Comparison of ENCODE assay signal across 9 cellular contexts in genomic region chr17:32927201-32927723, GRCh38. TPM values are rescaled to one million over a fixed set of nuclear protein-coding genes. Genes with fewer than 3 reads are reported as not detected.
DNase-seq lines count a peak whose midpoint lies in the region; ATAC-seq and TF ChIP-seq lines count a peak whose summit lies in the region.
"Had no signal": no experiment of that assay in that cellular context is flagged by ENCODE, and none has a peak within 500 bp of the region (broad histone marks: within the 10 kb centered on the region; RNA-seq: fewer than 3 reads in every experiment).

No MANE protein-coding gene starts in this region.

- H3K9me2 ChIP-seq in SK-N-SH, result no peaks in the 10 kb centered on the region

- TF ChIP-seq POLR2A in gastroesophageal sphincter (IDR thresholded peaks at IDR 0.05), result no peak

- H3K27ac ChIP-seq in SK-N-SH (ENCODE audit: low read depth in 2 of 2, low read length in 1 of 2), result peak overlapping the region in 1 of 2 experiments; percentile 65; a peak in 1 of 4 replicates
- peak overlapping the region in 2 of 4 donors; percentile 78 to 85 for H3K27ac ChIP-seq in gastroesophageal sphincter

- H3K27me3 ChIP-seq in SK-N-SH (ENCODE audit: insufficient read depth) (no peaks in the 10 kb centered on the region), gastroesophageal sphincter (no peaks in the 10 kb centered on the region)

- peak overlapping the region; percentile 87 for H3K4me2 ChIP-seq in SK-N-SH

- 28% methylated on average over 9 of the region's 11 CpGs for WGBS in SK-N-SH (ENCODE audit: low lambda C conversion rate)
- WGBS in gastroesophageal sphincter (ENCODE audit: low coverage in 1 of 2), 2 donors, result 60% methylated on average over 2 of the region's 11 CpGs; no CpG with 5 or more reads in 1 of the 2 donors

- no peak for TF ChIP-seq EP300 in SK-N-SH (IDR thresholded peaks at IDR 0.05; ENCODE audit: borderline replicate concordance in 1 of 2, low read depth in 1 of 2, low read length in 1 of 2)
- TF ChIP-seq EP300 in gastroesophageal sphincter (IDR thresholded peaks at IDR 0.05), result no peak

- H3K4me3 ChIP-seq in SK-N-SH (ENCODE audit: low read depth in 2 of 2, low read length in 1 of 2) (peak overlapping the region; percentile 61 to 72), gastroesophageal sphincter (peak overlapping the region; percentile 63 to 69)

- TF ChIP-seq CTCF in SK-N-SH (IDR thresholded peaks at IDR 0.05) (no peak), gastroesophageal sphincter (IDR thresholded peaks at IDR 0.05) (no peak)

- POLR2A ChIA-PET in SK-N-SH (lab: Yijun Ruan, JAX), result no interaction called here

- peak; percentile 19 for ATAC-seq in gastroesophageal sphincter
- ATAC-seq in GM18870 (IDR thresholded peaks at IDR 0.05; ENCODE audit: unreplicated experiment), result no peak
- ATAC-seq in HG02885 (IDR thresholded peaks at IDR 0.05; ENCODE audit: poor library complexity, unreplicated experiment), result no peak

- H3K79me2 ChIP-seq in SK-N-SH (ENCODE audit: insufficient read depth), result peaks cover 10% of the 10 kb centered on the region; the same call in 1 of the 2 replicates

- H3K9ac ChIP-seq in SK-N-SH, result peak overlapping the region; percentile 98

- H3F3A ChIP-seq in SK-N-SH (replicated peaks; ENCODE audit: insufficient read depth), result peaks cover 6% of the 10 kb centered on the region

- no peak for TF ChIP-seq RAD21 in SK-N-SH (IDR thresholded peaks at IDR 0.05; ENCODE audit: low read length)

- H3K9me3 ChIP-seq in SK-N-SH (no peaks in the 10 kb centered on the region), gastroesophageal sphincter (no peaks in the 10 kb centered on the region)

- no peaks in the 10 kb centered on the region for H4K20me1 ChIP-seq in SK-N-SH (ENCODE audit: insufficient read depth)

- CTCF ChIA-PET in SK-N-SH (lab: Yijun Ruan, JAX), result interaction anchor here (1.7 to 2.3 kb wide), 2 partner anchors 10 to 50 kb away, joined by 3 to 9 read pairs; partner anchors contain the start of gene MYO1D

- H3K4me1 ChIP-seq in SK-N-SH (ENCODE audit: control insufficient read depth in 1 of 2, insufficient read depth in 2 of 2, low read depth in 1 of 2, low read length in 1 of 2) (peaks cover 7 to 12% of the 10 kb centered on the region in 2 experiments; a peak in 2 of 4 replicates), gastroesophageal sphincter (peaks cover 0 to 25% (median 5%) of the 10 kb centered on the region in 3 donors)

- DNase-seq in EH (ENCODE audit: low read depth), result peak; percentile 31
- DNase-seq in SK-N-SH, result no peak
- DNase-seq in pulmonary artery endothelial cell (ENCODE audit: low read depth, low spot score), result peak; percentile 60
- DNase-seq in HT-29 (ENCODE audit: low spot score), result no peak
- DNase-seq in cortex of kidney (lab: John Stamatoyannopoulos, UW), result no peak
- DNase-seq: T1000 had no signal

- H3K36me3 ChIP-seq in SK-N-SH (replicated peaks in 1 of 2; ENCODE audit: control insufficient read depth in 1 of 2, insufficient read depth in 2 of 2, low read length in 1 of 2), result peaks cover 0 to 2% of the 10 kb centered on the region in 2 experiments
- H3K36me3 ChIP-seq in gastroesophageal sphincter, result peaks cover 0 to 7% of the 10 kb centered on the region in 2 donors

- H2AFZ ChIP-seq in SK-N-SH (ENCODE audit: low read depth), result peak overlapping the region; percentile 98

TF ChIP-seq in SK-N-SH, 30 proteins besides CTCF, POLR2A, EP300 and RAD21:
- no peak for TF ChIP-seq USF1 (IDR thresholded peaks at IDR 0.05; ENCODE audit: borderline replicate concordance, low read depth)
- no peak for TF ChIP-seq CHD2 (IDR thresholded peaks at IDR 0.05; ENCODE audit: low read length, partially characterized antibody)
- no peak for TF ChIP-seq NFIC (IDR thresholded peaks at IDR 0.05; ENCODE audit: borderline replicate concordance)
- TF ChIP-seq USF2 (IDR thresholded peaks at IDR 0.05; ENCODE audit: borderline replicate concordance, low read depth, low read length), result no peak
- TF ChIP-seq EZH2phosphoT487 (IDR thresholded peaks at IDR 0.05; ENCODE audit: borderline replicate concordance, low read depth), result no peak
- TF ChIP-seq FOXJ3 (CRISPR knock-in tag; IDR thresholded peaks at IDR 0.05), result no peak
- no peak for TF ChIP-seq GABPA (IDR thresholded peaks at IDR 0.05; ENCODE audit: low read depth)
- no peak for TF ChIP-seq FOSL2 (IDR thresholded peaks at IDR 0.05; ENCODE audit: borderline replicate concordance, low read depth)
- TF ChIP-seq MAX (IDR thresholded peaks at IDR 0.05; ENCODE audit: low read depth), result no peak
- TF ChIP-seq JUND (IDR thresholded peaks at IDR 0.05), result no peak
- TF ChIP-seq, protein P1, sequence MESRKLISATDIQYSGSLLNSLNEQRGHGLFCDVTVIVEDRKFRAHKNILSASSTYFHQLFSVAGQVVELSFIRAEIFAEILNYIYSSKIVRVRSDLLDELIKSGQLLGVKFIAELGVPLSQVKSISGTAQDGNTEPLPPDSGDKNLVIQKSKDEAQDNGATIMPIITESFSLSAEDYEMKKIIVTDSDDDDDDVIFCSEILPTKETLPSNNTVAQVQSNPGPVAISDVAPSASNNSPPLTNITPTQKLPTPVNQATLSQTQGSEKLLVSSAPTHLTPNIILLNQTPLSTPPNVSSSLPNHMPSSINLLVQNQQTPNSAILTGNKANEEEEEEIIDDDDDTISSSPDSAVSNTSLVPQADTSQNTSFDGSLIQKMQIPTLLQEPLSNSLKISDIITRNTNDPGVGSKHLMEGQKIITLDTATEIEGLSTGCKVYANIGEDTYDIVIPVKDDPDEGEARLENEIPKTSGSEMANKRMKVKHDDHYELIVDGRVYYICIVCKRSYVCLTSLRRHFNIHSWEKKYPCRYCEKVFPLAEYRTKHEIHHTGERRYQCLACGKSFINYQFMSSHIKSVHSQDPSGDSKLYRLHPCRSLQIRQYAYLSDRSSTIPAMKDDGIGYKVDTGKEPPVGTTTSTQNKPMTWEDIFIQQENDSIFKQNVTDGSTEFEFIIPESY (IDR thresholded peaks at IDR 0.05; ENCODE audit: borderline replicate concordance, low read depth), result no peak
- TF ChIP-seq NRF1 (IDR thresholded peaks at IDR 0.05; ENCODE audit: low read depth, low read length), result no peak

RNA-seq across cellular contexts. Expression of gene TMEM98, which starts 0.7 kb away (rescaled TPM):
- 167 and 196 TPM in 2 replicates for polyA plus RNA-seq in SK-N-SH (2012; rRNA removed)
- 125 and 153 TPM in 2 replicates for polyA plus RNA-seq in SK-N-SH (2012; cell fraction: cytosol; rRNA removed)
- polyA plus RNA-seq in SK-N-SH (2012; cell fraction: nucleus; rRNA removed), result 133 and 177 TPM in 2 replicates
- total RNA-seq in gastroesophageal sphincter (10 to 100 TPM; 60.0 to 71.4 (median 68.2) TPM), pulmonary artery endothelial cell (114 and 210 TPM in 2 replicates)
- 0.03 TPM in 1 of 2 replicates, not detected in the other for total RNA-seq in HT-29 (2014; rRNA removed; shearing (Covaris generic))

RNA-seq across cellular contexts. Expression of gene MYO1D, which starts 50.3 kb away (rescaled TPM):
- 20.4 and 29.7 TPM in 2 replicates for polyA plus RNA-seq in SK-N-SH (2012; rRNA removed)
- polyA plus RNA-seq in SK-N-SH (2012; cell fraction: cytosol; rRNA removed), result 28.7 and 32.0 TPM in 2 replicates
- 23.0 and 34.5 TPM in 2 replicates for polyA plus RNA-seq in SK-N-SH (2012; cell fraction: nucleus; rRNA removed)
- 10 to 100 TPM; 28.2 to 63.5 (median 47.2) TPM for total RNA-seq in gastroesophageal sphincter
- 49.0 and 76.4 TPM in 2 replicates for total RNA-seq in pulmonary artery endothelial cell
- 31.2 and 35.2 TPM in 2 replicates for total RNA-seq in HT-29 (2014; rRNA removed; shearing (Covaris generic))

Comparison
In these comparisons a context has a peak if more than half of its experiments do, and no peak if none do; other contexts are left out.
1. DNase-seq: peak in EH (single experiment) and pulmonary artery endothelial cell (single experiment); none in SK-N-SH (single experiment), HT-29 (single experiment) and cortex of kidney (single experiment).
2. RNA of gene TMEM98, which starts 0.7 kb away (total RNA-seq): 114 to 210 TPM in pulmonary artery endothelial cell and 60.0 to 71.4 TPM in gastroesophageal sphincter; 0.03 TPM in HT-29; every median in the first group is over 10 times any median in the second.